In genomic region chr3:123750659-123751420, GRCh38 we compare ENCODE assay signal across 1 cellular context.
TF ChIP-seq lines count a peak whose summit lies in the region.

No MANE protein-coding gene starts in this region.

TF ChIP-seq in WTC11, 78 proteins besides CTCF, POLR2A, EP300 and RAD21 (continued from another document):
- TF ChIP-seq ZNF232 (CRISPR knock-in tag; IDR thresholded peaks at IDR 0.05), result no peak
- no peak for TF ChIP-seq PREB (CRISPR knock-in tag; IDR thresholded peaks at IDR 0.05; ENCODE audit: borderline replicate concordance)
